Comparison of ENCODE assay signal across 8 cellular contexts in the genomic region with DNA sequence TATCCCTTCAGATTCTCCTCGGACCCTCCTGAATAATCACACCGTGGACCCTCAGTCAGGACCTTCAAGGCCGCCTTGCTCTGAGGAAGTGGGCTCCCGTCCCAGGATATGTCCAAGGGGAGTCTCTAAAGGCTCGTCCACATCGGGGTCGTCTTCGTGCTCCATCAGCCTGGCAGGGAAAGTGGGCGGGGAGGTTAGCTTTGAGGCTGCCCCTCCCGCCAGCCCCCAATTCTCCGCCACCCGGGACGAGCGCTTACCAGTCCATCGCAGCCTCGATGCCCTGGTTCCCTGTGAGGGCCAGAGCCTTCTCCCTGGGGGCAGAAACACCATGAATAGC. TPM values are rescaled to one million over a fixed set of nuclear protein-coding genes. Genes with fewer than 3 reads are reported as not detected.
A peak's percentile ranks its signal among the peaks of the same experiment; 100 is the strongest.
DNase-seq lines count a peak whose midpoint lies in the region; ATAC-seq and TF ChIP-seq lines count a peak whose summit lies in the region.

No MANE protein-coding gene starts in this region.

- H3K4me3 Mint-ChIP-seq in stimulated activated naive CD8-positive, alpha-beta T cell treated with anti-CD3 and anti-CD28 coated beads, Interleukin-15, Interleukin-2, amounts not matched to agents 100 ng/mL and 50 ng/mL, for 24 hours = peak overlapping the region; percentile 88
- peak overlapping the region; percentile 87 to 93 (median 90) for H3K4me3 Mint-ChIP-seq in brain

- ATAC-seq in stimulated activated naive CD8-positive, alpha-beta T cell treated with anti-CD3 and anti-CD28 coated beads, Interleukin-15, Interleukin-2, amounts not matched to agents 100 U/mL and 50 U/mL, for 24 hours = no peak
- no peak for ATAC-seq in GM19397 (IDR thresholded peaks at IDR 0.05; ENCODE audit: unreplicated experiment)
- ATAC-seq in GM18873 (IDR thresholded peaks at IDR 0.05; ENCODE audit: low FRiP score, unreplicated experiment) = no peak

- H3K4me3 ChIP-seq in mesodermal cell (ENCODE audit: extremely low read depth, insufficient read depth, low read length, poor library complexity, severe bottlenecking) = peak overlapping the region; percentile 98

- peaks cover 25% of the 10 kb centered on the region for H3K36me3 Mint-ChIP-seq in stimulated activated naive CD8-positive, alpha-beta T cell treated with anti-CD3 and anti-CD28 coated beads, Interleukin-15, Interleukin-2, amounts not matched to agents 100 ng/mL and 50 ng/mL, for 24 hours (ENCODE audit: low read depth)
- peaks cover 36% of the 10 kb centered on the region for H3K36me3 Mint-ChIP-seq in brain

- H3K27ac Mint-ChIP-seq in stimulated activated naive CD8-positive, alpha-beta T cell treated with anti-CD3 and anti-CD28 coated beads, Interleukin-15, Interleukin-2, amounts not matched to agents 100 ng/mL and 50 ng/mL, for 24 hours = peak overlapping the region; percentile 92
- peak overlapping the region in 4 of 5 experiments; percentile 85 to 98 (median 98) for H3K27ac Mint-ChIP-seq in brain

- TF ChIP-seq CTCF in brain (conservative IDR thresholded peaks at IDR 0.05) = no peak

- 0 to 16% methylated on average over 4 to 8 of the region's 16 CpGs for WGBS in mesodermal cell (ENCODE audit: insufficient coverage in 2 of 2), 2 experiments

- peaks cover 41% of the 10 kb centered on the region for H3K36me3 ChIP-seq in mesodermal cell (ENCODE audit: control insufficient read depth, insufficient read depth, low read length)

- no peak for DNase-seq in stimulated activated naive CD8-positive, alpha-beta T cell treated with anti-CD3 and anti-CD28 coated beads, Interleukin-15, Interleukin-2, amounts not matched to agents 100 U/mL and 50 U/mL, for 24 hours
- DNase-seq in stimulated activated CD4-positive, alpha-beta T cell treated with anti-CD3 and anti-CD28 coated beads, Interleukin-15, amount 100 ng/mL, for 24 hours = no peak
- no peak for DNase-seq in NCI-H2196 treated with DMSO at 0.1 percent for 48 hours (lab: John Stamatoyannopoulos, UW; ENCODE audit: unreplicated experiment)

- H3K27ac ChIP-seq in mesodermal cell (ENCODE audit: low read depth, low read length, severe bottlenecking) = peak overlapping the region; percentile 80

- no peaks in the 10 kb centered on the region for H3K9me3 ChIP-seq in mesodermal cell (ENCODE audit: control insufficient read depth, low read length)

- H3K4me1 Mint-ChIP-seq in stimulated activated naive CD8-positive, alpha-beta T cell treated with anti-CD3 and anti-CD28 coated beads, Interleukin-15, Interleukin-2, amounts not matched to agents 100 ng/mL and 50 ng/mL, for 24 hours (ENCODE audit: low read depth) = peaks cover 38% of the 10 kb centered on the region
- H3K4me1 Mint-ChIP-seq in brain = peaks cover 38% of the 10 kb centered on the region

- peaks cover 8% of the 10 kb centered on the region for H3K4me1 ChIP-seq in mesodermal cell (ENCODE audit: control insufficient read depth, insufficient read depth, low read length, poor library complexity, severe bottlenecking)

- no peaks in the 10 kb centered on the region for H3K9me3 Mint-ChIP-seq in stimulated activated naive CD8-positive, alpha-beta T cell treated with anti-CD3 and anti-CD28 coated beads, Interleukin-15, Interleukin-2, amounts not matched to agents 100 ng/mL and 50 ng/mL, for 24 hours
- no peaks in the 10 kb centered on the region for H3K9me3 Mint-ChIP-seq in brain

- H3K27me3 Mint-ChIP-seq in stimulated activated naive CD8-positive, alpha-beta T cell treated with anti-CD3 and anti-CD28 coated beads, Interleukin-15, Interleukin-2, amounts not matched to agents 100 ng/mL and 50 ng/mL, for 24 hours = no peaks in the 10 kb centered on the region
- peaks cover 5% of the 10 kb centered on the region for H3K27me3 Mint-ChIP-seq in brain

RNA-seq across cellular contexts. Expression of a gene that starts 0.5 kb away (rescaled TPM):
- 334 TPM for polyA plus RNA-seq in brain (ENCODE audit: insufficient read depth, low read depth, low replicate concordance)
- 109 TPM for polyA plus RNA-seq in mesodermal cell (2013, experiment 1 of 2)
- 101 TPM for polyA plus RNA-seq in mesodermal cell (2013, experiment 2 of 2)

RNA-seq across cellular contexts. Expression of a gene that starts 6.3 kb away (rescaled TPM):
- polyA plus RNA-seq in brain (ENCODE audit: insufficient read depth, low read depth, low replicate concordance) = 2.3 TPM
- polyA plus RNA-seq in mesodermal cell (2013, experiment 1 of 2) = 5.1 TPM
- 3.6 TPM for polyA plus RNA-seq in mesodermal cell (2013, experiment 2 of 2)

RNA-seq across cellular contexts. Expression of a gene that starts 6.9 kb away (rescaled TPM):
- 13.5 TPM for polyA plus RNA-seq in brain (ENCODE audit: insufficient read depth, low read depth, low replicate concordance)
- polyA plus RNA-seq in mesodermal cell (2013, experiment 1 of 2) = 8.3 TPM
- polyA plus RNA-seq in mesodermal cell (2013, experiment 2 of 2) = 7.2 TPM

RNA-seq across cellular contexts. Expression of a gene that starts 10.9 kb away (rescaled TPM):
- 0.36 TPM for polyA plus RNA-seq in brain (ENCODE audit: insufficient read depth, low read depth, low replicate concordance)
- polyA plus RNA-seq in mesodermal cell (2013, experiment 1 of 2) = 0.55 TPM
- polyA plus RNA-seq in mesodermal cell (2013, experiment 2 of 2) = 0.25 TPM

RNA-seq across cellular contexts. Expression of a gene that starts 13.3 kb away (rescaled TPM):
- polyA plus RNA-seq in brain (ENCODE audit: insufficient read depth, low read depth, low replicate concordance) = 7.9 TPM
- 92.9 TPM for polyA plus RNA-seq in mesodermal cell (2013, experiment 1 of 2)
- polyA plus RNA-seq in mesodermal cell (2013, experiment 2 of 2) = 136 TPM
